ENCODE assay signal across 17 cellular contexts in genomic region chr16:35365675-35366074, GRCh38.
DNase-seq lines count a peak whose midpoint lies in the region; ATAC-seq lines count a peak whose summit lies in the region.
"Had no signal": no experiment of that assay in that cellular context is flagged by ENCODE, and none has a peak within 500 bp of the region (broad histone marks: within the 10 kb centered on the region; RNA-seq: fewer than 3 reads in every experiment).

No MANE protein-coding gene starts in this region.

- no peaks in the 10 kb centered on the region for H3K27me3 Mint-ChIP-seq in T-helper 17 cell

- H3K4me3 Mint-ChIP-seq in T-helper 17 cell = no peak overlapping the region
- H3K4me3 Mint-ChIP-seq: GM23338 had no signal

- peak; percentile 80 for ATAC-seq in esophagus mucosa
- no peak for ATAC-seq in GM21723 (IDR thresholded peaks at IDR 0.05; ENCODE audit: unreplicated experiment)
- ATAC-seq in T-helper 17 cell = no peak
- ATAC-seq: GM23338 had no signal

- peak; percentile 3 to 18 for DNase-seq in NOMO-1 (lab: John Stamatoyannopoulos, UW; ENCODE audit: unreplicated experiment in 2 of 2)
- no peak for DNase-seq in NOMO-1 treated with DMSO at 0.1 percent for 48 hours (lab: John Stamatoyannopoulos, UW; ENCODE audit: unreplicated experiment)
- peak; percentile 79 for DNase-seq in SKM-1 treated with dmso at 0.1 percent for 144 hours (lab: John Stamatoyannopoulos, UW; ENCODE audit: unreplicated experiment)
- no peak for DNase-seq in mesenteric fat pad (ENCODE audit: low spot score)
- no peak for DNase-seq in NCI-H146 (lab: John Stamatoyannopoulos, UW)
- no peak for DNase-seq in T-helper 17 cell
- DNase-seq: 8988T, HCEC 1CT, MG63, NCI-H1105 treated with DMSO at 0.1 percent for 48 hours, NCI-H187, NCI-H2107, NCI-H510A, NCI-H82 had no signal

- peaks cover 2% of the 10 kb centered on the region for H3K9me3 ChIP-seq in T-helper 17 cell (ENCODE audit: control insufficient read depth, low read length, poor library complexity, severe bottlenecking)
- H3K9me3 ChIP-seq: MG63 had no signal

- H3K4me1 Mint-ChIP-seq in T-helper 17 cell = no peaks in the 10 kb centered on the region
- H3K4me1 Mint-ChIP-seq: GM23338 had no signal

- H3K27ac Mint-ChIP-seq in T-helper 17 cell = no peak overlapping the region
- H3K27ac Mint-ChIP-seq: GM23338 had no signal

- no peaks in the 10 kb centered on the region for H3K36me3 Mint-ChIP-seq in T-helper 17 cell (ENCODE audit: low read depth)

Comparison
In these comparisons a context has a peak if more than half of its experiments do, and no peak if none do; other contexts are left out.
1. DNase-seq: peak in NOMO-1 (2 of 2) and SKM-1 treated with dmso at 0.1 percent for 144 hours (single experiment); none in NOMO-1 treated with DMSO at 0.1 percent for 48 hours (single experiment), mesenteric fat pad (single experiment), NCI-H146 (single experiment) and T-helper 17 cell (0 of 3).